In the genomic region with DNA sequence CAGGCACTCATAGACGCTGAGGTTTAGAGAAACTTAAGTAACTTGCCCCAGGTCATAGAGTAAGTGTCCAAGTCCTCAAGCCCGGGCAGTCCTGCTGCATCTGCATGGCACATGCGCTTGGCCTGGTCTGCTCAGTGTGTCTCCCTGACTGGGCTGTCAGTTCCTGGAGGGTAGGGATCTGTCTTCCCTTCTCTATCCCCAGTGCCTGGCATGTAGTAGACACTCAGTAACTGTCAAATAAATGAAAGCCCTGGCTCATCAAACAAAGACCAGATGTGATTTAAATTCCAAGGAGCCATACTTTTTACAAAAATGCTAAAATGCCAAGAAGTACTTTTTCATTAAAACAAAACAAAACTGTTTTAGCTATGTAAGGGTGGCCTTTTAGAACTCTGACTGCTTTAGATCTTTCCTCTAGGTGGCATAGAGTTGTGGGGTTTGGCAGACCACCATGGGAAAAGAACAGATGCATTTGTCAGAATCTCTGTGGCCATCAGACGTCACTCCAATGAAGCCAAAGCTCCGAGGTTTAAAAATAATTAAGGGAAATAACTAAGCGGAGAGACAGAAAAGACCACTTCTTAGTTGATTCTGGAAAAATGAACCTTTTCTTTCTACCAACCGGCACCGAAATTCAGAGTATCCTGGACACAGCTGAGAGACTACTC, we compare ENCODE assay signal across 12 cellular contexts. TPM values are rescaled to one million over a fixed set of nuclear protein-coding genes. Genes with fewer than 3 reads are reported as not detected.
DNase-seq lines count a peak whose midpoint lies in the region; ATAC-seq and TF ChIP-seq lines count a peak whose summit lies in the region.
"Had no signal": no experiment of that assay in that cellular context is flagged by ENCODE, and none has a peak within 500 bp of the region (broad histone marks: within the 10 kb centered on the region; RNA-seq: fewer than 3 reads in every experiment).

No MANE protein-coding gene starts in this region.

- no peaks in the 10 kb centered on the region for H3K9me3 ChIP-seq in RWPE2 (ENCODE audit: severe bottlenecking)
- no peaks in the 10 kb centered on the region for H3K9me3 ChIP-seq in mesodermal cell (ENCODE audit: control insufficient read depth, low read length)
- H3K9me3 ChIP-seq in vagina: no peaks in the 10 kb centered on the region
- H3K9me3 ChIP-seq: esophagus muscularis mucosa had no signal

- TF ChIP-seq POLR2A in vagina (IDR thresholded peaks at IDR 0.05) (no peak), lower leg skin (IDR thresholded peaks at IDR 0.05) (no peak)

- no peaks in the 10 kb centered on the region; the same call in 1 of the 2 replicates for H3K36me3 ChIP-seq in RWPE2 (ENCODE audit: low read depth)
- no peaks in the 10 kb centered on the region for H3K36me3 ChIP-seq in mesodermal cell (ENCODE audit: control insufficient read depth, insufficient read depth, low read length)
- H3K36me3 ChIP-seq in vagina: no peaks in the 10 kb centered on the region

- H3K27me3 ChIP-seq in RWPE2 (ENCODE audit: insufficient read depth, poor library complexity, severe bottlenecking) (no peaks in the 10 kb centered on the region), vagina (no peaks in the 10 kb centered on the region)
- H3K27me3 ChIP-seq: esophagus muscularis mucosa had no signal

- TF ChIP-seq CTCF in RWPE2 (IDR thresholded peaks at IDR 0.05; ENCODE audit: poor library complexity, severe bottlenecking) (no peak), vagina (IDR thresholded peaks at IDR 0.05) (no peak), lower leg skin (IDR thresholded peaks at IDR 0.05) (no peak)

- H3K27ac ChIP-seq in RWPE2 (ENCODE audit: poor library complexity, severe bottlenecking): peak overlapping the region; percentile 95
- H3K27ac ChIP-seq in mesodermal cell (ENCODE audit: low read depth, low read length, severe bottlenecking): peak overlapping the region; percentile 66
- H3K27ac ChIP-seq in vagina: peak overlapping the region; percentile 82
- H3K27ac ChIP-seq: SK-N-MC had no signal

- intact Hi-C loops in vagina (cut with DNase I): no loop called here
- intact Hi-C loops in lower leg skin (cut with DNase I; ENCODE audit: low total_unique reads): no loop called here

- 89% methylated on average over 6 to 8 of the region's 8 CpGs for WGBS in mesodermal cell (ENCODE audit: insufficient coverage in 2 of 2), 2 experiments
- WGBS in lower leg skin, 2 donors: 39 to 42% methylated on average over 8 of the region's 8 CpGs

- H3K4me3 ChIP-seq in RWPE2 (ENCODE audit: severe bottlenecking) (no peak overlapping the region), mesodermal cell (ENCODE audit: extremely low read depth, insufficient read depth, low read length, poor library complexity, severe bottlenecking) (no peak overlapping the region), vagina (no peak overlapping the region), lower leg skin (ENCODE audit: low read depth, poor library complexity, severe bottlenecking) (no peak overlapping the region)
- H3K4me3 ChIP-seq: esophagus muscularis mucosa, SK-N-MC, skin epidermis had no signal

- ATAC-seq in RWPE2 (ENCODE audit: low read depth) (no peak), GM21526 (IDR thresholded peaks at IDR 0.05; ENCODE audit: low FRiP score, unreplicated experiment) (no peak)
- ATAC-seq: activated CD8-positive, alpha-beta T cell treated with anti-CD3 and anti-CD28 coated beads, Interleukin-2, amount 10 ng/mL, durations not matched to agents 7 days and 5 days had no signal

- DNase-seq in RWPE2 (ENCODE audit: low spot score) (no peak), fibroblast of gingiva (ENCODE audit: low read depth) (peak; percentile 70), vagina (ENCODE audit: extremely low spot score in 2 of 2) (no peak), lower leg skin (ENCODE audit: low spot score in 2 of 2) (no peak)
- no peak for DNase-seq in stimulated activated CD4-positive, alpha-beta T cell treated with anti-CD3 and anti-CD28 coated beads, Interleukin-2, amount 100 ng/mL, for 48 hours
- DNase-seq: activated CD8-positive, alpha-beta T cell treated with anti-CD3 and anti-CD28 coated beads, Interleukin-2, amount 10 ng/mL, durations not matched to agents 7 days and 5 days; activated naive CD8-positive, alpha-beta T cell treated with anti-CD3 and anti-CD28 coated beads, Interleukin-2, amount 10 ng/mL, durations not matched to agents 7 days and 5 days had no signal

- peaks cover 86% of the 10 kb centered on the region for H3K4me1 ChIP-seq in RWPE2 (ENCODE audit: insufficient read depth, poor library complexity, severe bottlenecking)
- H3K4me1 ChIP-seq in mesodermal cell (ENCODE audit: control insufficient read depth, insufficient read depth, low read length, poor library complexity, severe bottlenecking): peaks cover 48% of the 10 kb centered on the region
- peaks cover 99% of the 10 kb centered on the region for H3K4me1 ChIP-seq in vagina

RNA-seq across cellular contexts. Expression of gene EPAS1, which starts 34.0 kb away (rescaled TPM):
- polyA plus RNA-seq in mesodermal cell (2013, experiment 1 of 2): 30.8 TPM
- 36.3 TPM for polyA plus RNA-seq in mesodermal cell (2013, experiment 2 of 2)
- total RNA-seq in vagina: 222 TPM
- total RNA-seq in lower leg skin: 100 to 1,000 TPM; 126 to 249 (median 148) TPM
